8 cellular contexts compared by ENCODE assay signal in the genomic region with DNA sequence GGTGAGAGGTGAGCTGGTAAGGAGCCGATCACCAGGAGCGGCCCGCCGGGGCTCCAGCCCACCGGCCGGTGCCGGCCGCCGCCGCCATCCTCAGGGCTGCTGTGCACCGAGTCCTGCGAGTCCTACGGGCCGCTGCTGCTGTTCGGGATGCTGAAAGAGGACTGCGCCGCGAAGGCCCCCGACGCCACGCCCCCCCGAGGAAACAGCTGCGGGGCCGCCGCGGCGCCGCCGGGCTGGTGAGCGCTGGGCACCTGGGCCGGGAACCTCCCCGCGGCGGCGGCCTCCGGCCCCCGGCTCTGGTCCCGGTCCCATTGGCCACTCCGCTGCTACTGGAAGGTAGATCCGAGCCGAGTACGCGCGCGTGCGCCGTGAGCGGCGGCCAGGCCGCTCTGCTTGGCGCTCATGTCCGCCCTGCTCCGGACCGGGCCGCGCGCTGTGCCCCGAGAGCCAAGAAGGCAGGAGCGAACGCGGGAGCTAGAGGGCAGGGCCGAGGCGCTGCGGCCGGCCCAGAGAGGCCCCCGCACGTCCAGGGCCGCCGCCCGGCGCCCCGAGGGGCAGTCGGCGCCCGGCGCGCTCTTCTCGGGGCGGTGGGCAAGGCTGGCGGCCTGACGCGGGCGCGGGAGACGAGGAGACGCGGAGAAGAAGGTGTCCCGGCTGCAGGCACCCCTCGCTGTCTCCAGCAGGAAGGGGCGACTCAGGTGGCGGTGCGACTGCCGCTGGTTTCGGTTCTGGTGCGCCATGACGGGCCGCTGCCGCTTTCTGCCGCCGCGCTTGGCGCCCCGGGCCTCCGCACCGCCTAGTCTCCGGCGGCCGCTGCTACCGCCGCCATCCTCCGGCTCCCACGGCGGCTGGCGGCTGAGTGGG.
DNase-seq lines count a peak whose midpoint lies in the region; ATAC-seq, FAIRE-seq and TF ChIP-seq lines count a peak whose summit lies in the region.

No MANE protein-coding gene starts in this region.

- DNase-seq in A549 (ENCODE audit: low read depth in 1 of 2, low spot score in 1 of 2) = peak; percentile 22 to 83
- DNase-seq in NCI-H510A treated with DMSO at 0.1 percent for 48 hours (lab: John Stamatoyannopoulos, UW) = peak; percentile 25
- peak; percentile 57 for DNase-seq in activated CD8-positive, alpha-beta T cell treated with anti-CD3 and anti-CD28 coated beads for 36 hours
- peak; percentile 3 to 18 (median 12) for DNase-seq in effector memory CD8-positive, alpha-beta T cell
- DNase-seq in lung microvascular endothelial cell (ENCODE audit: low read depth in 2 of 2) = peak; percentile 81 to 82
- peak in 2 of 3 donors; percentile 7 to 20 for DNase-seq in stimulated activated CD4-positive, alpha-beta T cell treated with anti-CD3 and anti-CD28 coated beads, TNF-alpha, amount 100 ng/mL, for 48 hours (ENCODE audit: low read depth in 3 of 3)

- peak overlapping the region; percentile 98 to 99 for H3K27ac ChIP-seq in A549

- peaks cover 4% of the 10 kb centered on the region for H3K4me1 Mint-ChIP-seq in activated CD8-positive, alpha-beta T cell treated with anti-CD3 and anti-CD28 coated beads for 36 hours (ENCODE audit: low read depth)
- peaks cover 0 to 9% of the 10 kb centered on the region in 2 donors for H3K4me1 Mint-ChIP-seq in effector memory CD8-positive, alpha-beta T cell (ENCODE audit: low read depth in 2 of 2)

- no peak overlapping the region for H3K27ac Mint-ChIP-seq in activated CD8-positive, alpha-beta T cell treated with anti-CD3 and anti-CD28 coated beads for 36 hours
- peak overlapping the region; percentile 57 to 71 for H3K27ac Mint-ChIP-seq in effector memory CD8-positive, alpha-beta T cell

- peaks cover 19% of the 10 kb centered on the region for H3K27me3 Mint-ChIP-seq in activated CD8-positive, alpha-beta T cell treated with anti-CD3 and anti-CD28 coated beads for 36 hours
- peaks cover 37 to 38% of the 10 kb centered on the region in 2 donors for H3K27me3 Mint-ChIP-seq in effector memory CD8-positive, alpha-beta T cell

- peak overlapping the region; percentile 78 for H3K4me3 Mint-ChIP-seq in activated CD8-positive, alpha-beta T cell treated with anti-CD3 and anti-CD28 coated beads for 36 hours
- peak overlapping the region; percentile 87 to 94 for H3K4me3 Mint-ChIP-seq in effector memory CD8-positive, alpha-beta T cell

- peaks cover 14% of the 10 kb centered on the region; the same call in 1 of the 3 replicates for H3K4me1 ChIP-seq in A549

- no peak for TF ChIP-seq CTCF in A549 (IDR thresholded peaks at IDR 0.05)
- no peak for TF ChIP-seq CTCF in activated CD8-positive, alpha-beta T cell treated with anti-CD3 and anti-CD28 coated beads for 36 hours (IDR thresholded peaks at IDR 0.05)

- CTCF ChIA-PET in A549 (lab: Yijun Ruan, JAX) = no interaction called here
- CTCF ChIA-PET in activated CD8-positive, alpha-beta T cell treated with anti-CD3 and anti-CD28 coated beads for 36 hours (lab: Charles Lee) = no interaction called here

- ATAC-seq in A549 (peak; percentile 90 to 91), GM18502 (IDR thresholded peaks at IDR 0.05; ENCODE audit: poor library complexity, unreplicated experiment) (peak; percentile 79), HG03039 (IDR thresholded peaks at IDR 0.05; ENCODE audit: unreplicated experiment) (peak; percentile 59)
- peak; percentile 81 for ATAC-seq in activated CD8-positive, alpha-beta T cell treated with anti-CD3 and anti-CD28 coated beads for 36 hours
- ATAC-seq in effector memory CD8-positive, alpha-beta T cell (replicated peaks) = peak; percentile 80

- peak overlapping the region; percentile 92 for H3K4me3 ChIP-seq in A549

- no peaks in the 10 kb centered on the region for H3K36me3 Mint-ChIP-seq in activated CD8-positive, alpha-beta T cell treated with anti-CD3 and anti-CD28 coated beads for 36 hours (ENCODE audit: low read depth)
- no peaks in the 10 kb centered on the region for H3K36me3 Mint-ChIP-seq in effector memory CD8-positive, alpha-beta T cell (ENCODE audit: insufficient read depth)

- peak; percentile 45; the same call in 1 of the 2 replicates for TF ChIP-seq POLR2A in A549 (IDR thresholded peaks at IDR 0.05; ENCODE audit: low read length)

- intact Hi-C loops in activated CD8-positive, alpha-beta T cell treated with anti-CD3 and anti-CD28 coated beads for 36 hours (cut with micrococcal nuclease) = no loop called here

- no peaks in the 10 kb centered on the region for H3K9me3 ChIP-seq in A549

- WGBS in A549 (ENCODE audit: missing lambda C conversion rate) = 0% methylated on average over 5 of the region's 114 CpGs

- H3K4me2 ChIP-seq in A549 = peak overlapping the region; percentile 87

- no peak for FAIRE-seq in A549 (lab: Jason Lieb, UNC)

- TF ChIP-seq EP300 in A549 (IDR thresholded peaks at IDR 0.05) = no peak

- POLR2A ChIA-PET in A549 (lab: Yijun Ruan, JAX) = interaction anchor here (0.6 to 1.2 kb wide), 3 partner anchors 10 to 187 kb away, joined by 3 to 5 read pairs (median 4); no protein-coding TSS in a partner anchor
- POLR2A ChIA-PET in activated CD8-positive, alpha-beta T cell treated with anti-CD3 and anti-CD28 coated beads for 36 hours (lab: Charles Lee) = no interaction called here

- no peak for TF ChIP-seq RAD21 in A549 (conservative IDR thresholded peaks at IDR 0.05 in 1 of 2, IDR thresholded peaks at IDR 0.05 in 1 of 2)

- no peaks in the 10 kb centered on the region for H3K9me3 Mint-ChIP-seq in activated CD8-positive, alpha-beta T cell treated with anti-CD3 and anti-CD28 coated beads for 36 hours
- no peaks in the 10 kb centered on the region for H3K9me3 Mint-ChIP-seq in effector memory CD8-positive, alpha-beta T cell

TF ChIP-seq in A549, 52 proteins besides CTCF, POLR2A, EP300 and RAD21:
- TF ChIP-seq NR3C1 (IDR thresholded peaks at IDR 0.05) (no peak), JUN (IDR thresholded peaks at IDR 0.05) (peak in 1 of 2 experiments; percentile 62; a peak in 2 of 5 replicates), HDAC2 (IDR thresholded peaks at IDR 0.05) (no peak), HOXB5 (CRISPR knock-in tag; IDR thresholded peaks at IDR 0.05) (no peak), HEYL (CRISPR knock-in tag; IDR thresholded peaks at IDR 0.05) (no peak)
- TF ChIP-seq, protein P1, sequence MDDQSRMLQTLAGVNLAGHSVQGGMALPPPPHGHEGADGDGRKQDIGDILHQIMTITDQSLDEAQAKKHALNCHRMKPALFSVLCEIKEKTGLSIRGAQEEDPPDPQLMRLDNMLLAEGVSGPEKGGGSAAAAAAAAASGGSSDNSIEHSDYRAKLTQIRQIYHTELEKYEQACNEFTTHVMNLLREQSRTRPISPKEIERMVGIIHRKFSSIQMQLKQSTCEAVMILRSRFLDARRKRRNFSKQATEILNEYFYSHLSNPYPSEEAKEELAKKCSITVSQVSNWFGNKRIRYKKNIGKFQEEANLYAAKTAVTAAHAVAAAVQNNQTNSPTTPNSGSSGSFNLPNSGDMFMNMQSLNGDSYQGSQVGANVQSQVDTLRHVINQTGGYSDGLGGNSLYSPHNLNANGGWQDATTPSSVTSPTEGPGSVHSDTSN (IDR thresholded peaks at IDR 0.05) = no peak
- TF ChIP-seq, protein P2, sequence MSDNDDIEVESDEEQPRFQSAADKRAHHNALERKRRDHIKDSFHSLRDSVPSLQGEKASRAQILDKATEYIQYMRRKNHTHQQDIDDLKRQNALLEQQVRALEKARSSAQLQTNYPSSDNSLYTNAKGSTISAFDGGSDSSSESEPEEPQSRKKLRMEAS (IDR thresholded peaks at IDR 0.05) = 0 out of 2 replicates have a peak, but pooled peaks have one; percentile 7
- TF ChIP-seq, protein P3, sequence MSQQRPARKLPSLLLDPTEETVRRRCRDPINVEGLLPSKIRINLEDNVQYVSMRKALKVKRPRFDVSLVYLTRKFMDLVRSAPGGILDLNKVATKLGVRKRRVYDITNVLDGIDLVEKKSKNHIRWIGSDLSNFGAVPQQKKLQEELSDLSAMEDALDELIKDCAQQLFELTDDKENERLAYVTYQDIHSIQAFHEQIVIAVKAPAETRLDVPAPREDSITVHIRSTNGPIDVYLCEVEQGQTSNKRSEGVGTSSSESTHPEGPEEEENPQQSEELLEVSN (IDR thresholded peaks at IDR 0.05; ENCODE audit: borderline replicate concordance, low read depth) = peak; percentile 27; the same call in 1 of the 2 replicates
- TF ChIP-seq, protein P4, sequence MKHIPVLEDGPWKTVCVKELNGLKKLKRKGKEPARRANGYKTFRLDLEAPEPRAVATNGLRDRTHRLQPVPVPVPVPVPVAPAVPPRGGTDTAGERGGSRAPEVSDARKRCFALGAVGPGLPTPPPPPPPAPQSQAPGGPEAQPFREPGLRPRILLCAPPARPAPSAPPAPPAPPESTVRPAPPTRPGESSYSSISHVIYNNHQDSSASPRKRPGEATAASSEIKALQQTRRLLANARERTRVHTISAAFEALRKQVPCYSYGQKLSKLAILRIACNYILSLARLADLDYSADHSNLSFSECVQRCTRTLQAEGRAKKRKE (CRISPR knock-in tag; IDR thresholded peaks at IDR 0.05; ENCODE audit: low read depth) = no peak
TF ChIP-seq in A549: peak in this region for 3.

Comparison
In these comparisons a context has a peak if more than half of its experiments do, and no peak if none do; other contexts are left out.
1. Peak in every context shown above with its lines: DNase-seq, ATAC-seq, H3K4me3 ChIP-seq and H3K27ac ChIP-seq.
2. DNase-seq: peak in every context shown above with its lines; median percentile 82 in lung microvascular endothelial cell; 57 in activated CD8-positive, alpha-beta T cell treated with anti-CD3 and anti-CD28 coated beads for 36 hours; 52 in A549; 25 in NCI-H510A treated with DMSO at 0.1 percent for 48 hours; 14 in stimulated activated CD4-positive, alpha-beta T cell treated with anti-CD3 and anti-CD28 coated beads, TNF-alpha, amount 100 ng/mL, for 48 hours; 12 in effector memory CD8-positive, alpha-beta T cell.